In genomic region chr16:27235055-27235937, GRCh38 we compare ENCODE assay signal across 8 cellular contexts. TPM values are rescaled to one million over a fixed set of nuclear protein-coding genes. Genes with fewer than 3 reads are reported as not detected.
DNase-seq lines count a peak whose midpoint lies in the region; ATAC-seq and TF ChIP-seq lines count a peak whose summit lies in the region.

No MANE protein-coding gene starts in this region.

- H3K27ac ChIP-seq in cardiac muscle cell (no peak overlapping the region), psoas muscle (peak overlapping the region; percentile 19), upper lobe of right lung (peak overlapping the region; percentile 73)

- intact Hi-C loops in psoas muscle (cut with DNase I) = loop anchor here in 1 of 2 donors (10.0 kb wide), 1 partner anchor 220 kb away; no protein-coding TSS in a partner anchor
- intact Hi-C loops in upper lobe of right lung (cut with DNase I) = loop anchor here (10.0 kb wide), 1 partner anchor 130 kb away; no protein-coding TSS in a partner anchor

- H3K4me3 ChIP-seq in NB4 (ENCODE audit: low read depth, low read length) = no peak overlapping the region
- H3K4me3 ChIP-seq in adipocyte (ENCODE audit: low read length) = peak overlapping the region; percentile 10
- H3K4me3 ChIP-seq in cardiac muscle cell = no peak overlapping the region
- H3K4me3 ChIP-seq in psoas muscle = no peak overlapping the region
- H3K4me3 ChIP-seq in upper lobe of right lung = no peak overlapping the region

- DNase-seq in Daoy (ENCODE audit: low read depth) = peak; percentile 77
- peak; percentile 75 for DNase-seq in NB4 (ENCODE audit: low read depth)
- DNase-seq in T-helper 1 cell = peak; percentile 83 to 96 (median 89)
- DNase-seq in adipocyte (ENCODE audit: low read depth) = peak; percentile 84
- peak; percentile 64 to 96 for DNase-seq in cardiac muscle cell (ENCODE audit: low read depth in 1 of 2, low spot score in 1 of 2)
- DNase-seq in psoas muscle = peak; percentile 86 to 92
- DNase-seq in upper lobe of right lung = peak; percentile 87

- peak; percentile 46 to 81 (median 66) for ATAC-seq in psoas muscle
- ATAC-seq in upper lobe of right lung = peak; percentile 71
- ATAC-seq in HG03095 (IDR thresholded peaks at IDR 0.05; ENCODE audit: unreplicated experiment) = no peak

- H3K27me3 ChIP-seq in adipocyte (replicated peaks; ENCODE audit: control insufficient read depth, insufficient read depth, low read length) = no peaks in the 10 kb centered on the region
- no peaks in the 10 kb centered on the region for H3K27me3 ChIP-seq in cardiac muscle cell
- H3K27me3 ChIP-seq in psoas muscle (ENCODE audit: insufficient read depth in 3 of 3, low read length in 2 of 3) = no peaks in the 10 kb centered on the region
- no peaks in the 10 kb centered on the region for H3K27me3 ChIP-seq in upper lobe of right lung

- H3K4me1 ChIP-seq in adipocyte (ENCODE audit: control insufficient read depth, insufficient read depth, low read length) (peaks cover 11% of the 10 kb centered on the region), cardiac muscle cell (ENCODE audit: low read depth) (peaks cover 22% of the 10 kb centered on the region), psoas muscle (peaks cover 9% of the 10 kb centered on the region), upper lobe of right lung (peaks cover 60% of the 10 kb centered on the region)

- no peak for TF ChIP-seq POLR2A in NB4 (IDR thresholded peaks at IDR 0.05; ENCODE audit: extremely low read depth, insufficient read length)

- no peaks in the 10 kb centered on the region for H3K9me3 ChIP-seq in adipocyte (ENCODE audit: control insufficient read depth, low read length)
- H3K9me3 ChIP-seq in cardiac muscle cell (ENCODE audit: low read depth) = no peaks in the 10 kb centered on the region
- H3K9me3 ChIP-seq in psoas muscle = no peaks in the 10 kb centered on the region
- no peaks in the 10 kb centered on the region for H3K9me3 ChIP-seq in upper lobe of right lung

- peak overlapping the region; percentile 37 for H3K9ac ChIP-seq in adipocyte (ENCODE audit: low read length)

- WGBS in psoas muscle, 3 donors = 39 to 43% (median 40%) methylated on average over 23 of the region's 23 CpGs

- H3K36me3 ChIP-seq in adipocyte (ENCODE audit: control insufficient read depth, insufficient read depth, low read length, severe bottlenecking) = no peaks in the 10 kb centered on the region
- no peaks in the 10 kb centered on the region for H3K36me3 ChIP-seq in cardiac muscle cell
- peaks cover 0 to 36% of the 10 kb centered on the region in 2 donors for H3K36me3 ChIP-seq in psoas muscle (ENCODE audit: insufficient read depth in 1 of 2, low read depth in 1 of 2)
- H3K36me3 ChIP-seq in upper lobe of right lung = peaks cover 23% of the 10 kb centered on the region

- TF ChIP-seq CTCF in NB4 (IDR thresholded peaks at IDR 0.05; ENCODE audit: low read depth, low read length) (peak; percentile 85), cardiac muscle cell (IDR thresholded peaks at IDR 0.05; ENCODE audit: low read depth, low read length) (peak; percentile 91), psoas muscle (IDR thresholded peaks at IDR 0.05) (peak; percentile 77), upper lobe of right lung (IDR thresholded peaks at IDR 0.05) (peak; percentile 92)

RNA-seq across cellular contexts. Expression of gene KDM8, which starts 32.0 kb away (rescaled TPM):
- total RNA-seq in Daoy (2014; rRNA removed; shearing (Covaris generic)) = 2.3 and 3.7 TPM in 2 replicates
- total RNA-seq in cardiac muscle cell = 5.7 and 8.5 TPM in 2 replicates
- polyA plus RNA-seq in cardiac muscle cell = 10.5 TPM in 2 replicates
- 1 to 10 TPM; 2.2 to 7.8 (median 4.6) TPM for total RNA-seq in psoas muscle
- 1 to 10 TPM; 2.4 to 3.5 (median 3.0) TPM for polyA plus RNA-seq in psoas muscle
- total RNA-seq in upper lobe of right lung = 6.1 TPM

RNA-seq across cellular contexts. Expression of gene NSMCE1, which starts 33.3 kb away (rescaled TPM):
- 64.6 and 68.8 TPM in 2 replicates for total RNA-seq in Daoy (2014; rRNA removed; shearing (Covaris generic))
- total RNA-seq in cardiac muscle cell (14.2 and 28.2 TPM in 2 replicates), psoas muscle (10 to 100 TPM; 18.9 to 51.8 (median 28.8) TPM), upper lobe of right lung (49.2 TPM)
- polyA plus RNA-seq in cardiac muscle cell (23.4 and 65.8 TPM in 2 replicates), psoas muscle (10 to 100 TPM; 26.0 to 31.7 (median 28.4) TPM)
